ENCODE assay signal across 9 cellular contexts in the genomic region with DNA sequence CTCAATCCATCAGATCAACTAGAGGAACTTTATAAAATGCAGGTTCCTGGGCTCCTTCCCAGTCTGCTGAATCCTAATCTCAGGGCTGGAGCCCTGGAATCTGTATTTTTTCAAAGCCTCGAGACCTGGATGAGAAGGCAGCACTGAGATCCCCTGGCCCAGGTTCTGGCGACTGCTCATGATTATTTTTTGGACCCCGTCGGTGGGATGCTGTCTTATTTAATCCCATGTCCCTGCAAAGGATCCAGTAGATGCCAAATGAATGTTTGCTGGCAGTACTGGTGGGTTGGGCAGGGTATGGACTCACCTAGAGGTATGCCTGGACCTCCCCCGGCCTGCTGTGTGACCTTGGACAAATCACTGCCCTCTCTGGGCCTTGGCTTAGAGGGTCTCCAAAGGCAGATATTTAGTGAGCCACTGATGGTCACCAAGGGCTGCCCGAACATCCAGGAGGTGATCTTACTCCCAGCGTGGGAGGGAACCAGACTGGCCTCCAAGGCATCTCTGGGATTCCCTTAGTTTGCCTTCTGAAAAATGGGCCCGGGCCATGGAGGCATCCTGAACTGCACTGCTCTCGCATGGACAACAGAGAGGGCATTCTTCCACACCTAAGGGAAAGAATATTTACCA.
A peak's percentile ranks its signal among the peaks of the same experiment; 100 is the strongest.
DNase-seq lines count a peak whose midpoint lies in the region; ATAC-seq, FAIRE-seq and TF ChIP-seq lines count a peak whose summit lies in the region.
"Had no signal": no experiment of that assay in that cellular context is flagged by ENCODE, and none has a peak within 500 bp of the region (broad histone marks: within the 10 kb centered on the region; RNA-seq: fewer than 3 reads in every experiment).

No MANE protein-coding gene starts in this region.

- no peak overlapping the region for H2AFZ ChIP-seq in H1 (ENCODE audit: low read length)

- no peaks in the 10 kb centered on the region for H3K27me3 Mint-ChIP-seq in activated T-cell treated with anti-CD3 and anti-CD28 coated beads, Interleukin-2, amount 50 U/mL, for 72 hours (ENCODE audit: low read depth)
- no peaks in the 10 kb centered on the region for H3K27me3 Mint-ChIP-seq in activated T-cell treated with anti-CD3 and anti-CD28 coated beads, Interleukin-2, amount 50 U/mL, for 4 hours (ENCODE audit: low read depth)

- no peak overlapping the region for H4K8ac ChIP-seq in H1 (ENCODE audit: extremely low read depth, insufficient read depth, low read length)

- H3K9me3 Mint-ChIP-seq in activated T-cell treated with anti-CD3 and anti-CD28 coated beads, Interleukin-2, amount 50 U/mL, for 72 hours = no peaks in the 10 kb centered on the region
- no peaks in the 10 kb centered on the region for H3K9me3 Mint-ChIP-seq in activated T-cell treated with anti-CD3 and anti-CD28 coated beads, Interleukin-2, amount 50 U/mL, for 4 hours

- peak overlapping the region; percentile 87 for H3K27ac Mint-ChIP-seq in activated T-cell treated with anti-CD3 and anti-CD28 coated beads, Interleukin-2, amount 50 U/mL, for 72 hours

- no peaks in the 10 kb centered on the region for H3K79me1 ChIP-seq in H1 (ENCODE audit: low read depth, low read length)

- H4K91ac ChIP-seq in H1 (replicated peaks; ENCODE audit: insufficient read length, low read length) = no peak overlapping the region

- H3K79me2 ChIP-seq in H1 (ENCODE audit: control insufficient read depth in 1 of 2, insufficient read depth in 2 of 2, low read length in 2 of 2) = no peaks in the 10 kb centered on the region

- TF ChIP-seq POLR2A in H1 (IDR thresholded peaks at IDR 0.05; ENCODE audit: control extremely low read depth in 1 of 2, low read depth in 2 of 2, low read length in 2 of 2) = no peak

- no peak for TF ChIP-seq RAD21 in H1 (IDR thresholded peaks at IDR 0.05 in 1 of 2, conservative IDR thresholded peaks at IDR 0.05 in 1 of 2; ENCODE audit: low read depth in 2 of 2, low read length in 2 of 2)

- no peak overlapping the region for H3K14ac ChIP-seq in H1 (ENCODE audit: insufficient read length)

- H3K4ac ChIP-seq in H1 (replicated peaks; ENCODE audit: insufficient read length, low read depth, low read length) = no peak overlapping the region

- FAIRE-seq in H1 (lab: Jason Lieb, UNC) = no peak

- no peaks in the 10 kb centered on the region for H3K36me3 Mint-ChIP-seq in activated T-cell treated with anti-CD3 and anti-CD28 coated beads, Interleukin-2, amount 50 U/mL, for 72 hours (ENCODE audit: insufficient read depth in 2 of 2)
- no peaks in the 10 kb centered on the region for H3K36me3 Mint-ChIP-seq in activated T-cell treated with anti-CD3 and anti-CD28 coated beads, Interleukin-2, amount 50 U/mL, for 4 hours (ENCODE audit: insufficient read depth)

- H3K4me3 ChIP-seq in SJSA1 = no peak overlapping the region
- no peak overlapping the region for H3K4me3 ChIP-seq in H1 (ENCODE audit: extremely low read depth in 1 of 4, insufficient read depth in 2 of 4, low read depth in 3 of 4, low read length in 4 of 4)
- H3K4me3 ChIP-seq: right lobe of liver had no signal

- no peak overlapping the region for H2BK120ac ChIP-seq in H1 (replicated peaks; ENCODE audit: low read depth, low read length)

- H3K9ac ChIP-seq in H1 (replicated peaks in 1 of 4; ENCODE audit: extremely low read depth in 1 of 4, low read depth in 3 of 4, low read length in 3 of 4) = no peak overlapping the region

- ATAC-seq in activated T-cell treated with anti-CD3 and anti-CD28 coated beads, Interleukin-2, amount 50 U/mL, for 72 hours (replicated peaks in 1 of 2) = no peak
- ATAC-seq in activated T-cell treated with anti-CD3 and anti-CD28 coated beads, Interleukin-2, amount 50 U/mL, for 4 hours = no peak
- no peak for ATAC-seq in GM18870 (IDR thresholded peaks at IDR 0.05; ENCODE audit: unreplicated experiment)

- H4K5ac ChIP-seq in H1 (ENCODE audit: insufficient read length, low read depth, low read length) = no peak overlapping the region

- H2AK5ac ChIP-seq in H1 (ENCODE audit: low read depth, low read length) = no peak overlapping the region

- no peak overlapping the region for H3K56ac ChIP-seq in H1 (replicated peaks; ENCODE audit: insufficient read length, low read depth, low read length)

- H3K18ac ChIP-seq in H1 (ENCODE audit: extremely low read depth, low read length) = no peak overlapping the region

- CTCF ChIA-PET in H1 (lab: Charles Lee; ENCODE audit: partially characterized antibody) = interaction anchor here (0.6 to 2.0 kb wide), 4 partner anchors 14 to 31 kb away, joined by 3 to 10 read pairs (median 4); no protein-coding TSS in a partner anchor

- peaks cover 30% of the 10 kb centered on the region for H3K4me1 ChIP-seq in SJSA1 (replicated peaks)
- H3K4me1 ChIP-seq in H1 (replicated peaks in 1 of 4; ENCODE audit: control insufficient read depth in 3 of 4, insufficient read depth in 4 of 4, low read length in 3 of 4) = peaks cover 0 to 15% (median 11%) of the 10 kb centered on the region in 4 experiments; a peak in 6 of 7 replicates
- H3K4me1 ChIP-seq: right lobe of liver had no signal

- TF ChIP-seq CTCF in H1 (IDR thresholded peaks at IDR 0.05; ENCODE audit: control extremely low read depth in 1 of 3, insufficient read depth in 1 of 3, low read depth in 1 of 3, low read length in 3 of 3) = no peak

- peak overlapping the region; percentile 37 to 53 for H3K4me3 Mint-ChIP-seq in activated T-cell treated with anti-CD3 and anti-CD28 coated beads, Interleukin-2, amount 50 U/mL, for 72 hours
- H3K4me3 Mint-ChIP-seq in activated T-cell treated with anti-CD3 and anti-CD28 coated beads, Interleukin-2, amount 50 U/mL, for 4 hours = no peak overlapping the region

- H2BK20ac ChIP-seq in H1 (ENCODE audit: low read length) = peak overlapping the region; percentile 15; the same call in 1 of the 2 replicates

- H3K9me3 ChIP-seq in SJSA1 (replicated peaks) = no peaks in the 10 kb centered on the region
- H3K9me3 ChIP-seq in H1 (ENCODE audit: insufficient read depth in 2 of 2, low read depth in 1 of 2, low read length in 1 of 2) = no peaks in the 10 kb centered on the region
- H3K9me3 ChIP-seq: right lobe of liver had no signal

- 93% methylated on average over 8 of the region's 9 CpGs; no CpG with 5 or more reads in 1 of the 2 experiments for WGBS in H1 (ENCODE audit: extremely low coverage in 1 of 2, insufficient coverage in 1 of 2, insufficient read length in 1 of 2, insufficient replicate concordance in 2 of 2, low coverage in 1 of 2, low lambda C conversion rate in 2 of 2, missing lambda C conversion rate in 1 of 2), 2 experiments

- no peak overlapping the region for H2BK15ac ChIP-seq in H1 (ENCODE audit: low read length)

- peaks cover 0 to 5% of the 10 kb centered on the region in 2 experiments for H4K20me1 ChIP-seq in H1 (replicated peaks in 1 of 2; ENCODE audit: control insufficient read depth in 1 of 2, insufficient read depth in 2 of 2, low read length in 2 of 2)

- H2BK5ac ChIP-seq in H1 (ENCODE audit: low read depth, low read length) = no peak overlapping the region

- no peaks in the 10 kb centered on the region for H3K27me3 ChIP-seq in SJSA1 (replicated peaks)
- no peaks in the 10 kb centered on the region; a peak in 1 of 7 replicates for H3K27me3 ChIP-seq in H1 (replicated peaks in 1 of 4; ENCODE audit: control insufficient read depth in 3 of 4, extremely low read depth in 1 of 4, insufficient read depth in 3 of 4, low read length in 3 of 4)
- H3K27me3 ChIP-seq: right lobe of liver had no signal

- H3K4me2 ChIP-seq in H1 (ENCODE audit: insufficient read depth in 1 of 2, low read depth in 2 of 2, low read length in 2 of 2) = no peak overlapping the region

- H3K27ac ChIP-seq in SJSA1 = peak overlapping the region; percentile 34; the same call in 1 of the 2 replicates
- H3K27ac ChIP-seq in H1 (ENCODE audit: low read depth, low read length) = no peak overlapping the region
- H3K27ac ChIP-seq in temporal lobe (ENCODE audit: low read depth, low read length) = peak overlapping the region; percentile 19

- TF ChIP-seq EP300 in H1 (IDR thresholded peaks at IDR 0.05; ENCODE audit: borderline replicate concordance in 1 of 2, low read depth in 2 of 2, low read length in 2 of 2) = no peak

- no peaks in the 10 kb centered on the region for H3K36me3 ChIP-seq in SJSA1
- H3K36me3 ChIP-seq in H1 (ENCODE audit: control insufficient read depth in 2 of 4, insufficient read depth in 4 of 4, low read length in 3 of 4) = no peaks in the 10 kb centered on the region
- H3K36me3 ChIP-seq: right lobe of liver had no signal

- peaks cover 50% of the 10 kb centered on the region for H3K4me1 Mint-ChIP-seq in activated T-cell treated with anti-CD3 and anti-CD28 coated beads, Interleukin-2, amount 50 U/mL, for 72 hours (ENCODE audit: low read depth)
- peaks cover 72% of the 10 kb centered on the region for H3K4me1 Mint-ChIP-seq in activated T-cell treated with anti-CD3 and anti-CD28 coated beads, Interleukin-2, amount 50 U/mL, for 4 hours (ENCODE audit: low read depth)

- H2BK12ac ChIP-seq in H1 (ENCODE audit: low read depth, low read length) = no peak overlapping the region

- no peak overlapping the region for H3K23ac ChIP-seq in H1 (ENCODE audit: insufficient read length)

- 0 out of 2 replicates have a peak, but pooled peaks cover 5% of the 10 kb centered on the region for H3K23me2 ChIP-seq in H1 (ENCODE audit: low read depth, low read length)

- POLR2A ChIA-PET in H1 (lab: Charles Lee; ENCODE audit: partially characterized antibody) = interaction anchor here (0.9 to 1.3 kb wide), 3 partner anchors 14 to 74 kb away, joined by 3 read pairs; no protein-coding TSS in a partner anchor

- no peak for DNase-seq in activated T-cell treated with anti-CD3 and anti-CD28 coated beads, Interleukin-2, amount 50 U/mL, for 72 hours
- no peak for DNase-seq in activated T-cell treated with anti-CD3 and anti-CD28 coated beads, Interleukin-2, amount 50 U/mL, for 4 hours
- DNase-seq in SJSA1 (ENCODE audit: low read depth in 1 of 2, low spot score in 2 of 2) (no peak), H1 (ENCODE audit: low read depth in 1 of 2, low spot score in 2 of 2) (no peak), NCI-H774 (lab: John Stamatoyannopoulos, UW) (no peak), NCI-H1092 treated with DMSO at 0.1 percent for 48 hours (lab: John Stamatoyannopoulos, UW) (no peak)

TF ChIP-seq in H1, 55 proteins besides CTCF, POLR2A, EP300 and RAD21:
- TF ChIP-seq ASH2L (IDR thresholded peaks at IDR 0.05; ENCODE audit: low read length) (no peak), SAP30 (IDR thresholded peaks at IDR 0.05; ENCODE audit: insufficient read depth, insufficient replicate concordance, low read length) (no peak), KDM1A (IDR thresholded peaks at IDR 0.05; ENCODE audit: borderline replicate concordance, low read length) (peak; percentile 64; the same call in 1 of the 2 replicates)
